In the genomic region with DNA sequence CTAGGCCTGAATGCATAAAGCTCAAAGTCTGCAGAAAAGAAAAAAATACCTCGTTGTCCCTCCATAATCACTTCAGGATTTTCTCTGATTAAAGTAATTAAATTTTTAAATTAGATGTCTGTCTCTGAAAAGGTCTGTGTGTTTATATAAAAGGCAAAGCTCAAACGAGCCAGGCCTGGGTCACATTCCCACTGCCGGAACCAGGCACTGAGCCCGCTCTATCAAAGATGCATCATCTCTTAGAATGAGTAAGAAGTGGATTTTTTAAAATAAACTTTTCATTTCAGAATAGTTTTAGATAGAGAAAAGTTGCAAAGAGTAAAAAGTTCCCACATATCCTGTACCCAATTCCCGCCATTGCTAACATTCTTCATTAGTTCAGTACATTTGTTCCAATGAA, we compare ENCODE assay signal across 16 cellular contexts.
A peak's percentile ranks its signal among the peaks of the same experiment; 100 is the strongest.
DNase-seq lines count a peak whose midpoint lies in the region; ATAC-seq, FAIRE-seq and TF ChIP-seq lines count a peak whose summit lies in the region.
"Had no signal": no experiment of that assay in that cellular context is flagged by ENCODE, and none has a peak within 500 bp of the region (broad histone marks: within the 10 kb centered on the region; RNA-seq: fewer than 3 reads in every experiment).

No MANE protein-coding gene starts in this region.

- H3K27me3 ChIP-seq in ACC112 (ENCODE audit: insufficient read depth, low read length) (no peaks in the 10 kb centered on the region), small intestine (ENCODE audit: control insufficient read depth in 2 of 2, insufficient read depth in 2 of 2, low read length in 2 of 2) (no peaks in the 10 kb centered on the region)
- H3K27me3 ChIP-seq: BLaER1 had no signal

- peaks cover 20% of the 10 kb centered on the region for H3K4me1 ChIP-seq in ACC112 (ENCODE audit: control insufficient read depth, insufficient read depth, low read length, unreplicated experiment)
- no peaks in the 10 kb centered on the region for H3K4me1 ChIP-seq in small intestine (ENCODE audit: control insufficient read depth in 2 of 2, insufficient read depth in 1 of 2, low read depth in 1 of 2, low read length in 1 of 2)
- H3K4me1 ChIP-seq: BLaER1 had no signal

- TF ChIP-seq CTCF in astrocyte of the spinal cord (IDR thresholded peaks at IDR 0.05; ENCODE audit: low read depth, low read length) (no peak), fibroblast of the aortic adventitia (IDR thresholded peaks at IDR 0.05; ENCODE audit: insufficient read depth, low read length) (no peak)

- H3K9me3 ChIP-seq in small intestine (ENCODE audit: control insufficient read depth, low read depth), result no peaks in the 10 kb centered on the region
- H3K9me3 ChIP-seq: BLaER1 had no signal

- peak overlapping the region; percentile 14 for H2AFZ ChIP-seq in ACC112 (ENCODE audit: low read length, unreplicated experiment)

- H3K36me3 ChIP-seq in ACC112 (ENCODE audit: insufficient read depth, low read length) (no peaks in the 10 kb centered on the region), small intestine (ENCODE audit: control insufficient read depth in 2 of 2, insufficient read depth in 2 of 2, low read length in 2 of 2) (no peaks in the 10 kb centered on the region)
- H3K36me3 ChIP-seq: BLaER1 had no signal

- H3K27ac ChIP-seq in ACC112 (ENCODE audit: low read depth, low read length) (peak overlapping the region; percentile 41; the same call in 1 of the 2 replicates), small intestine (ENCODE audit: low read depth in 1 of 2, low read length in 1 of 2) (no peak overlapping the region)
- H3K27ac ChIP-seq: 22Rv1, BLaER1 had no signal

- 67 to 78% (median 71%) methylated on average over 5 of the region's 5 CpGs for WGBS in small intestine, 3 donors

- in situ Hi-C loops in astrocyte of the spinal cord (cut with HindIII; ENCODE audit: low sequenced_read_pairs), result no loop called here

- no peak for FAIRE-seq in small intestine (lab: Jason Lieb, UNC)
- FAIRE-seq: GM12878 had no signal

- H3K4me3 ChIP-seq in ACC112 (ENCODE audit: low read depth, low read length) (no peak overlapping the region), astrocyte of the spinal cord (ENCODE audit: low read depth, low read length) (no peak overlapping the region), fibroblast of the aortic adventitia (ENCODE audit: low read depth, low read length) (no peak overlapping the region), small intestine (ENCODE audit: low read depth in 1 of 2, low read length in 2 of 2) (no peak overlapping the region)
- H3K4me3 ChIP-seq: BLaER1, GM12878 had no signal

- ATAC-seq in GM21825 (IDR thresholded peaks at IDR 0.05; ENCODE audit: unreplicated experiment), result no peak
- ATAC-seq: GM12878 had no signal

- no peaks in the 10 kb centered on the region for H3K79me2 ChIP-seq in ACC112 (ENCODE audit: control insufficient read depth, insufficient read depth, low read length, unreplicated experiment)

- peak; percentile 22 for DNase-seq in M059J (ENCODE audit: low read depth)
- DNase-seq in astrocyte of the spinal cord (ENCODE audit: low read depth, low spot score), result peak; percentile 4
- peak; percentile 5 for DNase-seq in fibroblast of the aortic adventitia (ENCODE audit: low read depth)
- DNase-seq in small intestine, result no peak
- DNase-seq in SKM-1 treated with dmso at 0.1 percent for 144 hours (lab: John Stamatoyannopoulos, UW; ENCODE audit: unreplicated experiment), result no peak
- no peak for DNase-seq in anterior cingulate cortex (lab: John Stamatoyannopoulos, UW)
- DNase-seq: AML-193; CD4-positive, CD25-positive, alpha-beta regulatory T cell; DMS53; GOT3; H9 had no signal

Comparison
In these comparisons a context has a peak if more than half of its experiments do, and no peak if none do; other contexts are left out.
1. DNase-seq: peak in M059J (single experiment), astrocyte of the spinal cord (single experiment) and fibroblast of the aortic adventitia (single experiment); none in small intestine (single experiment), SKM-1 treated with dmso at 0.1 percent for 144 hours (single experiment) and anterior cingulate cortex (0 of 58).